ENCODE assay signal across 20 cellular contexts in the genomic region with DNA sequence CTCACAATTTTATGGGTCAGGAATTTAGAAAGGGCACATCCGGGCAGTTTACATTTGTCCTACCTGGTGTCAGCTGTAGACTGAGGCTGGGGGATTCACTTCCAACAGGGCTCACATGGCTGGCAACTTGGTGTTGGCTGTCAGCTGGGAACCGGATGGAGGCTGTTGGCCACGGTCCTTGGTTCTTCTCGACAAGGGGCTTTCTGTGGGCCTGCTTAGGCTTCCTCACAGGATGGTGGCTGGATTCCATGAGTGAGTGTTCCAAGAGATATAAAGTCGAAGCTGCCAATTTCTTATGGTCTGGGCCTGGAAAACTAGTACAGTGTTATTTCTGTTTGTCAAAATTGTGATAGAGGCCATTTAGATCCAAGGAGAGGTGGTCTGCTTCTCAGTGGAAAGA.
"Had no signal": no experiment of that assay in that cellular context is flagged by ENCODE, and none has a peak within 500 bp of the region (broad histone marks: within the 10 kb centered on the region; RNA-seq: fewer than 3 reads in every experiment).

No MANE protein-coding gene starts in this region.

- H3K9ac ChIP-seq: KMS-11 had no signal

- H3K4me1 ChIP-seq: SJCRH30 had no signal

- H3K36me3 ChIP-seq: SJCRH30 had no signal

- H3K4me2 ChIP-seq: KMS-11 had no signal

- ATAC-seq: K562, SK-N-SH treated with all-trans-retinoic acid at 6 μM for 48 hours had no signal

- DNase-seq: NCI-H1092, NCI-H1105 treated with DMSO at 0.1 percent for 48 hours, NCI-H1417 treated with DMSO at 0.1 percent for 48 hours, NCI-H146, NCI-H1694 treated with DMSO at 0.1 percent for 48 hours, NCI-H1930, NCI-H2081, NCI-H2107, NCI-H2227 treated with DMSO at 0.1 percent for 48 hours, NCI-H510A, NCI-H524 treated with DMSO at 0.1 percent for 48 hours, NCI-H69, NCI-H774, RPMI8226, SHP77 treated with DMSO at 0.1 percent for 48 hours, SJCRH30 had no signal

- H3K27ac ChIP-seq: HL-60, KMS-11, SJCRH30 had no signal

- H3K4me3 ChIP-seq: K562, SJCRH30 had no signal
